ENCODE assay signal across 11 cellular contexts in the genomic region with DNA sequence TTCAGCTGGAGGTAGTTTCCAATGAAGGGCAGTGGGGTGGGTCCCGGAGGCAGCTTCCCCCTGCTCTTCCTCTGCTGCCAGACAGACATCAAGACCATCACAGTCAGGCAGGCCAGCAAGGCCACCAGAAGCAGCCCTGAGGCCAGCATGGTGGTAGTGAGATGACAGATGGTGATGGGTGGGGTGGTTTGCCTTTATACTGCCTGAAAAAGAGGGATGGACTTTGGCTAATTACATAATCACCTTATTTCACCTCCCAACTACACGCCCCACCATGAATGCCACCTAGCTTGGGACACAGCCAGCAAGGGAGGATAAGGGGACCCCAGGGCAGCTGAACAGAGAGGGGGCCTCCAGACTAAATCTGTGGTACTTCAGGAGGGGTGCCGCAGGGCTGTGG. TPM values are rescaled to one million over a fixed set of nuclear protein-coding genes. Genes with fewer than 3 reads are reported as not detected.
DNase-seq lines count a peak whose midpoint lies in the region; ATAC-seq, FAIRE-seq and TF ChIP-seq lines count a peak whose summit lies in the region.
"Not testable (repeated sequence)": the region's sequence is repeated elsewhere in the genome, so short reads cannot be mapped to it uniquely, and the experiment has no call there.
"Had no signal": no experiment of that assay in that cellular context is flagged by ENCODE, and none has a peak within 500 bp of the region (broad histone marks: within the 10 kb centered on the region; RNA-seq: fewer than 3 reads in every experiment).

A gene with protein sequence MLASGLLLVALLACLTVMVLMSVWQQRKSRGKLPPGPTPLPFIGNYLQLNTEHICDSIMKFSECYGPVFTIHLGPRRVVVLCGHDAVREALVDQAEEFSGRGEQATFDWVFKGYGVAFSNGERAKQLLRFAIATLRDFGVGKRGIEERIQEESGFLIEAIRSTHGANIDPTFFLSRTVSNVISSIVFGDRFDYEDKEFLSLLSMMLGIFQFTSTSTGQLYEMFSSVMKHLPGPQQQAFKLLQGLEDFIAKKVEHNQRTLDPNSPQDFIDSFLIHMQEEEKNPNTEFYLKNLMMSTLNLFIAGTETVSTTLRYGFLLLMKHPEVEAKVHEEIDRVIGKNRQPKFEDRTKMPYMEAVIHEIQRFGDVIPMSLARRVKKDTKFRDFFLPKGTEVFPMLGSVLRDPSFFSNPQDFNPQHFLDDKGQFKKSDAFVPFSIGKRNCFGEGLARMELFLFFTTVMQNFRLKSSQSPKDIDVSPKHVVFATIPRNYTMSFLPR (minus strand): TSS at position 170 of the 400 bp plus-strand sequence. CDS start 21 bp downstream, at position 149.

- H3K4me3 Mint-ChIP-seq in activated T-helper 17 cell treated with anti-CD3 and anti-CD28 coated beads, Interleukin-2, amount 50 U/mL, for 72 hours: not testable (repeated sequence)

- ATAC-seq in activated T-helper 17 cell treated with anti-CD3 and anti-CD28 coated beads, Interleukin-2, amount 50 U/mL, for 72 hours (replicated peaks): not testable (repeated sequence)
- peak; percentile 43 for ATAC-seq in left lobe of liver

- H3K4ac ChIP-seq in mesendoderm (ENCODE audit: low read depth, low read length): not testable (repeated sequence)

- not testable (repeated sequence) for H3K4me2 ChIP-seq in mesendoderm (ENCODE audit: low read length)

- not testable (repeated sequence) for H2BK120ac ChIP-seq in mesendoderm (ENCODE audit: low read depth, low read length)

- not testable (repeated sequence) for H3K9ac ChIP-seq in colonic mucosa (ENCODE audit: low read depth in 2 of 2, low read length in 2 of 2); mesendoderm (ENCODE audit: low read length)

- not testable (repeated sequence) for H4K5ac ChIP-seq in mesendoderm (ENCODE audit: low read length)

- H3K27ac ChIP-seq in colonic mucosa; mesendoderm (ENCODE audit: low read depth, low read length); small intestine (ENCODE audit: low read depth in 1 of 2, low read length in 1 of 2): not testable (repeated sequence)

- peak within 1 kb of the TSS; percentile 66 for H3K23ac ChIP-seq in mesendoderm (ENCODE audit: low read length)

- H3K79me1 ChIP-seq in mesendoderm (ENCODE audit: low read length): not testable (repeated sequence)

- not testable (repeated sequence) for TF ChIP-seq CTCF in colonic mucosa (IDR thresholded peaks at IDR 0.05)

- H2BK5ac ChIP-seq in mesendoderm (ENCODE audit: low read length): not testable (repeated sequence)

- not testable (repeated sequence) for H2BK15ac ChIP-seq in mesendoderm (replicated peaks; ENCODE audit: low read depth)

- DNase-seq in NCI-H82 (lab: John Stamatoyannopoulos, UW): peak; percentile 30
- peak; percentile 19 for DNase-seq in colonic mucosa
- peak; percentile 55 for DNase-seq in left lobe of liver (ENCODE audit: low spot score)
- not testable (repeated sequence) for DNase-seq in mesendoderm
- peak; percentile 62 for DNase-seq in small intestine

- peak within 1 kb of the TSS; percentile 59 for H3K27ac Mint-ChIP-seq in activated T-helper 17 cell treated with anti-CD3 and anti-CD28 coated beads, Interleukin-2, amount 50 U/mL, for 72 hours

- not testable (repeated sequence) for H3K9me3 ChIP-seq in colonic mucosa; small intestine (ENCODE audit: control insufficient read depth, low read depth)

- not testable (repeated sequence) for H3K4me1 ChIP-seq in colonic mucosa; mesendoderm (ENCODE audit: control insufficient read depth, low read depth, low read length); small intestine (ENCODE audit: control insufficient read depth in 2 of 2, insufficient read depth in 1 of 2, low read depth in 1 of 2, low read length in 1 of 2)

- H3K36me3 Mint-ChIP-seq in activated T-helper 17 cell treated with anti-CD3 and anti-CD28 coated beads, Interleukin-2, amount 50 U/mL, for 72 hours (ENCODE audit: low read depth): not testable (repeated sequence)

- H3K36me3 ChIP-seq in colonic mucosa; mesendoderm (ENCODE audit: control insufficient read depth, insufficient read depth, low read length); small intestine (ENCODE audit: control insufficient read depth in 2 of 2, insufficient read depth in 2 of 2, low read length in 2 of 2): not testable (repeated sequence)

- H3K4me1 Mint-ChIP-seq in activated T-helper 17 cell treated with anti-CD3 and anti-CD28 coated beads, Interleukin-2, amount 50 U/mL, for 72 hours: not testable (repeated sequence)

- intact Hi-C loops in colonic mucosa (cut with DNase I): not testable (repeated sequence)

- H3K27me3 ChIP-seq in colonic mucosa; mesendoderm (ENCODE audit: insufficient read depth, low read length, poor library complexity); small intestine (ENCODE audit: control insufficient read depth in 2 of 2, insufficient read depth in 2 of 2, low read length in 2 of 2): not testable (repeated sequence)

- H3K9me3 Mint-ChIP-seq in activated T-helper 17 cell treated with anti-CD3 and anti-CD28 coated beads, Interleukin-2, amount 50 U/mL, for 72 hours: not testable (repeated sequence)

- not testable (repeated sequence) for H3K56ac ChIP-seq in mesendoderm (ENCODE audit: low read length)

- H3K79me2 ChIP-seq in mesendoderm (ENCODE audit: control insufficient read depth, insufficient read depth, low read length): not testable (repeated sequence)

- no CpG with 5 or more reads among the region's 3 CpGs for WGBS in mesendoderm (ENCODE audit: extremely low coverage, insufficient coverage, low lambda C conversion rate)
- WGBS in small intestine, 3 donors: 52 to 73% (median 71%) methylated on average over 3 of the region's 3 CpGs

- H3K4me3 ChIP-seq in colonic mucosa; mesendoderm (ENCODE audit: low read length); small intestine (ENCODE audit: low read depth in 1 of 2, low read length in 2 of 2): not testable (repeated sequence)

- H2AK5ac ChIP-seq in mesendoderm (ENCODE audit: low read length): not testable (repeated sequence)

- not testable (repeated sequence) for H3K18ac ChIP-seq in mesendoderm (ENCODE audit: low read length)

- H3K27me3 Mint-ChIP-seq in activated T-helper 17 cell treated with anti-CD3 and anti-CD28 coated beads, Interleukin-2, amount 50 U/mL, for 72 hours: peaks cover 32% of the 10 kb centered on the region

- H4K8ac ChIP-seq in mesendoderm (ENCODE audit: low read depth, low read length): not testable (repeated sequence)

- not testable (repeated sequence) for FAIRE-seq in small intestine (lab: Jason Lieb, UNC)

RNA-seq across cellular contexts. Expression of the gene that starts here (rescaled TPM):
- not detected for total RNA-seq in activated T-helper 17 cell treated with anti-CD3 and anti-CD28 coated beads, Interleukin-2, amount 50 U/mL, for 72 hours
- under 1 TPM in 1 of 2 donors, not detected in 1; 0.37 TPM for total RNA-seq in colonic mucosa
- 485 TPM for total RNA-seq in left lobe of liver
- polyA plus RNA-seq in mesendoderm (2013, experiment 1 of 2): 0.04 TPM
- not detected for polyA plus RNA-seq in mesendoderm (2013, experiment 2 of 2)
- under 1 TPM in 1 of 3 donors, not detected in 2; 0.13 TPM for polyA plus RNA-seq in small intestine
- total RNA-seq: A172; A673; CD4-positive, alpha-beta memory T cell; HFFc6 had no signal
- polyA plus RNA-seq: BJ; CD4-positive, alpha-beta memory T cell had no signal

Comparison
In these comparisons a context has a peak if more than half of its experiments do, and no peak if none do; other contexts are left out.
1. RNA of the gene that starts here (total RNA-seq): 485 TPM in left lobe of liver (single experiment); 0.37 TPM in colonic mucosa and not detected in activated T-helper 17 cell treated with anti-CD3 and anti-CD28 coated beads, Interleukin-2, amount 50 U/mL, for 72 hours; every median in the first group is over 100 times any median in the second.
2. Peak in DNase-seq in colonic mucosa; RNA of the gene not detected or under 1 TPM.
3. Peak in DNase-seq in small intestine; RNA of the gene not detected or under 1 TPM.